8 cellular contexts compared by ENCODE assay signal in genomic region chr3:32045091-32045964, GRCh38.
A peak's percentile ranks its signal among the peaks of the same experiment; 100 is the strongest.
DNase-seq lines count a peak whose midpoint lies in the region; ATAC-seq, FAIRE-seq and TF ChIP-seq lines count a peak whose summit lies in the region.

No MANE protein-coding gene starts in this region.

- intact Hi-C loops in esophagus muscularis mucosa (cut with DNase I) (no loop called here), pancreas (cut with DNase I) (no loop called here)

- TF ChIP-seq EP300 in esophagus muscularis mucosa (IDR thresholded peaks at IDR 0.05), result no peak

- DNase-seq in EH (ENCODE audit: low read depth) (peak; percentile 15), NCI-H748 (lab: John Stamatoyannopoulos, UW; ENCODE audit: unreplicated experiment) (peak; percentile 70), esophagus muscularis mucosa (ENCODE audit: extremely low spot score) (no peak), pancreas (peak in 4 of 6 donors; percentile 43 to 86 (median 78)), islet precursor cell (no peak)
- no peak for DNase-seq in effector CD4-positive, alpha-beta T cell

- peak overlapping the region; percentile 25 to 73 (median 66) for H3K27ac ChIP-seq in esophagus muscularis mucosa (replicated peaks in 1 of 4)
- peak overlapping the region in 3 of 4 donors; percentile 47 to 75 (median 71) for H3K27ac ChIP-seq in pancreas

- TF ChIP-seq CTCF in esophagus muscularis mucosa (IDR thresholded peaks at IDR 0.05), result no peak
- TF ChIP-seq CTCF in pancreas (IDR thresholded peaks at IDR 0.05), result no peak

- ATAC-seq in pancreas (peak; percentile 94 to 98 (median 97)), GM21529 (IDR thresholded peaks at IDR 0.05; ENCODE audit: unreplicated experiment) (no peak), GM21381 (IDR thresholded peaks at IDR 0.05; ENCODE audit: unreplicated experiment) (no peak)

- H3K9me3 ChIP-seq in esophagus muscularis mucosa (peaks cover 0 to 3% (median 0%) of the 10 kb centered on the region in 4 donors), pancreas (no peaks in the 10 kb centered on the region)

- WGBS in esophagus muscularis mucosa, result 23% methylated on average over 5 of the region's 5 CpGs
- 3 to 5% methylated on average over 5 of the region's 5 CpGs for WGBS in pancreas, 2 donors

- no peak for TF ChIP-seq POLR2A in esophagus muscularis mucosa (IDR thresholded peaks at IDR 0.05; ENCODE audit: low read depth)

- H3K4me1 ChIP-seq in esophagus muscularis mucosa (peaks cover 15 to 18% (median 16%) of the 10 kb centered on the region in 4 donors), pancreas (peaks cover 15 to 22% (median 21%) of the 10 kb centered on the region in 3 donors)

- no peak for FAIRE-seq in pancreas (lab: Jason Lieb, UNC)

- H3K36me3 ChIP-seq in esophagus muscularis mucosa (no peaks in the 10 kb centered on the region), pancreas (no peaks in the 10 kb centered on the region)

- H3K4me3 ChIP-seq in esophagus muscularis mucosa (peak overlapping the region in 3 of 4 donors; percentile 1 to 20 (median 11)), pancreas (no peak overlapping the region)

- H3K27me3 ChIP-seq in esophagus muscularis mucosa, result no peaks in the 10 kb centered on the region
- no peaks in the 10 kb centered on the region for H3K27me3 ChIP-seq in pancreas

Comparison
In these comparisons a context has a peak if more than half of its experiments do, and no peak if none do; other contexts are left out.
1. DNase-seq: peak in EH (single experiment), NCI-H748 (single experiment) and pancreas (4 of 6); none in esophagus muscularis mucosa (single experiment), islet precursor cell (single experiment) and effector CD4-positive, alpha-beta T cell (single experiment).
2. H3K4me3 ChIP-seq: peak in esophagus muscularis mucosa (3 of 4); none in pancreas (0 of 4).
3. ATAC-seq: peak in pancreas (4 of 4); none in GM21529 (single experiment) and GM21381 (single experiment).